ENCODE assay signal across 10 cellular contexts in genomic region chr14:54683882-54684794, GRCh38.
A peak's percentile ranks its signal among the peaks of the same experiment; 100 is the strongest.
DNase-seq lines count a peak whose midpoint lies in the region; ATAC-seq and TF ChIP-seq lines count a peak whose summit lies in the region.
"Had no signal": no experiment of that assay in that cellular context is flagged by ENCODE, and none has a peak within 500 bp of the region (broad histone marks: within the 10 kb centered on the region; RNA-seq: fewer than 3 reads in every experiment).

No MANE protein-coding gene starts in this region.

- ATAC-seq in GM21515 (IDR thresholded peaks at IDR 0.05; ENCODE audit: unreplicated experiment) (no peak), HG03520 (IDR thresholded peaks at IDR 0.05; ENCODE audit: unreplicated experiment) (no peak)

- H2AFZ ChIP-seq in PC-9 (no peak overlapping the region), fibroblast of lung (ENCODE audit: low read length) (no peak overlapping the region), osteoblast (ENCODE audit: low read length) (no peak overlapping the region)

- intact Hi-C loops in PC-9 (cut with micrococcal nuclease; ENCODE audit: unreplicated experiment), result no loop called here
- intact Hi-C loops in posterior cingulate gyrus (cut with DNase I), result no loop called here

- H3K4me2 ChIP-seq in PC-9, result peak overlapping the region; percentile 10; the same call in 1 of the 2 replicates
- H3K4me2 ChIP-seq in fibroblast of lung (ENCODE audit: extremely low read depth, insufficient read depth, low read length), result peak overlapping the region; percentile 83
- H3K4me2 ChIP-seq in osteoblast (ENCODE audit: insufficient read depth, low read length), result peak overlapping the region; percentile 66

- H3K4me1 ChIP-seq in BE2C (peaks cover 12% of the 10 kb centered on the region), PC-9 (replicated peaks; ENCODE audit: insufficient read depth) (peaks cover 39% of the 10 kb centered on the region), fibroblast of lung (ENCODE audit: control insufficient read depth, extremely low read depth, insufficient read depth, low read length) (peaks cover 40% of the 10 kb centered on the region), osteoblast (ENCODE audit: insufficient read depth, low read length) (peaks cover 58% of the 10 kb centered on the region)

- POLR2A ChIA-PET in PC-9 (lab: Charles Lee; ENCODE audit: unreplicated experiment), result interaction anchor here (0.6 kb wide), 3 partner anchors 10 to 588 kb away, joined by 4 to 10 read pairs (median 4); no protein-coding TSS in a partner anchor

- no peaks in the 10 kb centered on the region for H3K36me3 ChIP-seq in BE2C
- no peaks in the 10 kb centered on the region for H3K36me3 ChIP-seq in PC-9 (ENCODE audit: low read depth)
- no peaks in the 10 kb centered on the region for H3K36me3 ChIP-seq in fibroblast of lung (ENCODE audit: control insufficient read depth, insufficient read depth, low read length)
- no peaks in the 10 kb centered on the region for H3K36me3 ChIP-seq in osteoblast (ENCODE audit: insufficient read depth, low read length)

- H3K79me2 ChIP-seq in PC-9 (ENCODE audit: low read depth), result peaks cover 11% of the 10 kb centered on the region; the same call in 1 of the 2 replicates
- H3K79me2 ChIP-seq in fibroblast of lung (ENCODE audit: control insufficient read depth, insufficient read depth, low read length), result peaks cover 72% of the 10 kb centered on the region
- peaks cover 68% of the 10 kb centered on the region for H3K79me2 ChIP-seq in osteoblast (ENCODE audit: insufficient read depth, low read length)

- H3K9ac ChIP-seq in fibroblast of lung (ENCODE audit: insufficient read depth, low read length), result peak overlapping the region; percentile 34

- no peak overlapping the region for H3K4me3 ChIP-seq in BE2C (ENCODE audit: low read depth, low read length)
- no peak overlapping the region for H3K4me3 ChIP-seq in PC-9
- peak overlapping the region in 1 of 4 experiments; percentile 6 for H3K4me3 ChIP-seq in fibroblast of lung (replicated peaks in 1 of 4; ENCODE audit: control extremely low read depth in 1 of 4, insufficient read depth in 1 of 4, low read depth in 3 of 4, low read length in 4 of 4)
- peak overlapping the region; percentile 28 for H3K4me3 ChIP-seq in osteoblast (ENCODE audit: insufficient read depth, low read length)

- DNase-seq in BE2C (peak; percentile 39), PC-9 (peak; percentile 37 to 69), fibroblast of lung (ENCODE audit: low read depth in 2 of 2) (peak; percentile 78 to 85), osteoblast (ENCODE audit: insufficient read length, low spot score, missing footprints) (peak; percentile 82), posterior cingulate gyrus (no peak), DMS79 treated with DMSO at 0.1 percent for 48 hours (lab: John Stamatoyannopoulos, UW) (no peak)
- DNase-seq: activated CD4-positive, alpha-beta T cell treated with anti-CD3 and anti-CD28 coated beads, Interleukin-2, amount 50 U/mL, for 48 hours; NCI-H2107 had no signal

- H3K27ac ChIP-seq in PC-9, result peak overlapping the region; percentile 57
- H3K27ac ChIP-seq in fibroblast of lung (ENCODE audit: insufficient read depth, low read length), result peak overlapping the region; percentile 83
- H3K27ac ChIP-seq in osteoblast (ENCODE audit: low read depth, low read length), result peak overlapping the region; percentile 96

- H3K27me3 ChIP-seq in BE2C (no peaks in the 10 kb centered on the region), PC-9 (ENCODE audit: insufficient read depth, low read depth) (no peaks in the 10 kb centered on the region), fibroblast of lung (ENCODE audit: control insufficient read depth, insufficient read depth, low read length) (no peaks in the 10 kb centered on the region), osteoblast (ENCODE audit: insufficient read depth, low read length) (no peaks in the 10 kb centered on the region)

- no peaks in the 10 kb centered on the region for H4K20me1 ChIP-seq in PC-9 (ENCODE audit: insufficient read depth)
- H4K20me1 ChIP-seq in fibroblast of lung (ENCODE audit: control insufficient read depth, extremely low read depth, insufficient read depth, low read length), result no peaks in the 10 kb centered on the region
- H4K20me1 ChIP-seq in osteoblast (ENCODE audit: insufficient read depth, low read length), result no peaks in the 10 kb centered on the region

- CTCF ChIA-PET in PC-9 (lab: Charles Lee), result interaction anchor here (0.6 to 1.1 kb wide), 3 partner anchors 13 to 117 kb away, joined by 4 to 7 read pairs (median 4); partner anchors contain the start of gene SAMD4A

- BruUV-seq in PC-9 (replicated peaks; lab: Mats Ljungman, UMichigan), result no TSS peak

- TF ChIP-seq CTCF in BE2C (IDR thresholded peaks at IDR 0.05; ENCODE audit: low read depth, low read length) (no peak), PC-9 (conservative IDR thresholded peaks at IDR 0.05) (no peak), fibroblast of lung (conservative IDR thresholded peaks at IDR 0.05 in 1 of 2, IDR thresholded peaks at IDR 0.05 in 1 of 2; ENCODE audit: low read depth in 1 of 2, low read length in 2 of 2) (no peak), osteoblast (IDR thresholded peaks at IDR 0.05; ENCODE audit: extremely low read depth, low read depth, low read length) (no peak)

- H3F3A ChIP-seq in PC-9 (ENCODE audit: insufficient read depth, low read depth), result peaks cover 10% of the 10 kb centered on the region; the same call in 1 of the 2 replicates

- H3K9me3 ChIP-seq in BE2C (no peaks in the 10 kb centered on the region), PC-9 (ENCODE audit: insufficient read depth, low read depth) (no peaks in the 10 kb centered on the region), fibroblast of lung (ENCODE audit: control insufficient read depth, insufficient read depth, low read depth, low read length) (no peaks in the 10 kb centered on the region), osteoblast (ENCODE audit: low read depth, low read length) (no peaks in the 10 kb centered on the region)

- H3K9me2 ChIP-seq in PC-9 (ENCODE audit: insufficient read depth), result no peaks in the 10 kb centered on the region

Comparison
In these comparisons a context has a peak if more than half of its experiments do, and no peak if none do; other contexts are left out.
1. DNase-seq: peak in BE2C (single experiment), PC-9 (2 of 2), fibroblast of lung (2 of 2) and osteoblast (single experiment); none in posterior cingulate gyrus (0 of 10) and DMS79 treated with DMSO at 0.1 percent for 48 hours (single experiment).
2. H3K4me2 ChIP-seq: peak in every context shown above with its lines; median percentile 83 in fibroblast of lung; 66 in osteoblast; 10 in PC-9.
3. Peak in every context shown above with its lines, with median percentiles within 50 percentile points of each other: H3K27ac ChIP-seq.